Comparison of ENCODE assay signal across 8 cellular contexts in genomic region chr12:2051700-2052625, GRCh38. TPM values are rescaled to one million over a fixed set of nuclear protein-coding genes. Genes with fewer than 3 reads are reported as not detected.
DNase-seq lines count a peak whose midpoint lies in the region; ATAC-seq and TF ChIP-seq lines count a peak whose summit lies in the region.

No MANE protein-coding gene starts in this region.

- intact Hi-C loops in PC-9 (cut with micrococcal nuclease; ENCODE audit: unreplicated experiment), result no loop called here

- no peaks in the 10 kb centered on the region for H4K20me1 ChIP-seq in hepatocyte (ENCODE audit: insufficient read depth, poor library complexity, severe bottlenecking)
- H4K20me1 ChIP-seq in PC-9 (ENCODE audit: insufficient read depth), result no peaks in the 10 kb centered on the region

- ATAC-seq in stimulated activated naive CD8-positive, alpha-beta T cell treated with anti-CD3 and anti-CD28 coated beads, Interleukin-15, amount 100 ng/mL, for 72 hours, result no peak
- ATAC-seq in GM18873 (IDR thresholded peaks at IDR 0.05; ENCODE audit: low FRiP score, unreplicated experiment), result no peak
- ATAC-seq in GM21619 (IDR thresholded peaks at IDR 0.05; ENCODE audit: unreplicated experiment), result no peak

- H3K27ac Mint-ChIP-seq in stimulated activated naive CD8-positive, alpha-beta T cell treated with anti-CD3 and anti-CD28 coated beads, Interleukin-15, amount 100 ng/mL, for 72 hours, result no peak overlapping the region

- H3K79me2 ChIP-seq in hepatocyte, result peaks cover 12% of the 10 kb centered on the region
- no peaks in the 10 kb centered on the region for H3K79me2 ChIP-seq in PC-9 (ENCODE audit: low read depth)

- WGBS in hepatocyte (ENCODE audit: low lambda C conversion rate, missing lambda C conversion rate), result 14% methylated on average over 30 of the region's 54 CpGs

- H3K4me2 ChIP-seq in hepatocyte (peak overlapping the region; percentile 91), PC-9 (no peak overlapping the region)

- DNase-seq in NCI-H1417 (lab: John Stamatoyannopoulos, UW), result peak in 2 of 3 experiments; percentile 55 to 61
- no peak for DNase-seq in NCI-H1417 treated with DMSO at 0.1 percent for 48 hours (lab: John Stamatoyannopoulos, UW)
- peak; percentile 33 for DNase-seq in hepatocyte (ENCODE audit: low spot score)
- no peak for DNase-seq in stimulated activated naive CD8-positive, alpha-beta T cell treated with anti-CD3 and anti-CD28 coated beads, Interleukin-15, amount 100 ng/mL, for 72 hours
- DNase-seq in PC-9, result no peak

- H3K4me1 ChIP-seq in hepatocyte (ENCODE audit: insufficient read depth) (peaks cover 3% of the 10 kb centered on the region), PC-9 (replicated peaks; ENCODE audit: insufficient read depth) (no peaks in the 10 kb centered on the region)

- H2AFZ ChIP-seq in hepatocyte (peak overlapping the region; percentile 91), PC-9 (no peak overlapping the region)

- no peaks in the 10 kb centered on the region for H3K9me2 ChIP-seq in hepatocyte (replicated peaks; ENCODE audit: insufficient read depth)
- no peaks in the 10 kb centered on the region for H3K9me2 ChIP-seq in PC-9 (ENCODE audit: insufficient read depth)

- no peaks in the 10 kb centered on the region for H3K9me3 Mint-ChIP-seq in stimulated activated naive CD8-positive, alpha-beta T cell treated with anti-CD3 and anti-CD28 coated beads, Interleukin-15, amount 100 ng/mL, for 72 hours

- peak overlapping the region; percentile 78 for H3K27ac ChIP-seq in VCaP
- peak overlapping the region; percentile 82 for H3K27ac ChIP-seq in hepatocyte
- H3K27ac ChIP-seq in PC-9, result no peak overlapping the region

- H3K9me3 ChIP-seq in hepatocyte (ENCODE audit: low read depth) (no peaks in the 10 kb centered on the region), PC-9 (ENCODE audit: insufficient read depth, low read depth) (no peaks in the 10 kb centered on the region)

- peak overlapping the region; percentile 66 for H3K4me3 ChIP-seq in hepatocyte
- no peak overlapping the region for H3K4me3 ChIP-seq in PC-9

- H3K36me3 ChIP-seq in hepatocyte (replicated peaks; ENCODE audit: insufficient read depth, low read depth) (no peaks in the 10 kb centered on the region), PC-9 (ENCODE audit: low read depth) (no peaks in the 10 kb centered on the region)

- no peak for TF ChIP-seq CTCF in VCaP (conservative IDR thresholded peaks at IDR 0.05)
- peak; percentile 4 for TF ChIP-seq CTCF in hepatocyte (IDR thresholded peaks at IDR 0.05; ENCODE audit: poor library complexity)
- TF ChIP-seq CTCF in PC-9 (conservative IDR thresholded peaks at IDR 0.05), result no peak

- CTCF ChIA-PET in PC-9 (lab: Charles Lee), result no interaction called here

- POLR2A ChIA-PET in PC-9 (lab: Charles Lee; ENCODE audit: unreplicated experiment), result no interaction called here

- no peaks in the 10 kb centered on the region for H3F3A ChIP-seq in PC-9 (ENCODE audit: insufficient read depth, low read depth)

- peaks cover 24% of the 10 kb centered on the region for H3K27me3 ChIP-seq in hepatocyte
- peaks cover 61% of the 10 kb centered on the region for H3K27me3 ChIP-seq in PC-9 (ENCODE audit: insufficient read depth, low read depth)

- peaks cover 22% of the 10 kb centered on the region for H3K4me1 Mint-ChIP-seq in stimulated activated naive CD8-positive, alpha-beta T cell treated with anti-CD3 and anti-CD28 coated beads, Interleukin-15, amount 100 ng/mL, for 72 hours

- BruUV-seq in PC-9 (replicated peaks; lab: Mats Ljungman, UMichigan), result no TSS peak

- H3K4me3 Mint-ChIP-seq in stimulated activated naive CD8-positive, alpha-beta T cell treated with anti-CD3 and anti-CD28 coated beads, Interleukin-15, amount 100 ng/mL, for 72 hours, result peak overlapping the region; percentile 58 to 59

- H3K27me3 Mint-ChIP-seq in stimulated activated naive CD8-positive, alpha-beta T cell treated with anti-CD3 and anti-CD28 coated beads, Interleukin-15, amount 100 ng/mL, for 72 hours, result peaks cover 72% of the 10 kb centered on the region

RNA-seq across cellular contexts. Expression of gene CACNA1C, which starts 0.8 kb away (rescaled TPM):
- total RNA-seq in hepatocyte, result 3.8 and 4.0 TPM in 2 replicates
- polyA plus RNA-seq in hepatocyte, result 3.2 and 7.9 TPM in 2 replicates
- not detected in 2 replicates for total RNA-seq in PC-9 (2021)

RNA-seq across cellular contexts. Expression of gene DCP1B, which starts 47.7 kb away (rescaled TPM):
- total RNA-seq in hepatocyte, result 13.4 and 22.8 TPM in 2 replicates
- polyA plus RNA-seq in hepatocyte, result 16.7 and 20.9 TPM in 2 replicates
- 6.2 and 6.8 TPM in 2 replicates for total RNA-seq in PC-9 (2021)

Comparison
In these comparisons a context has a peak if more than half of its experiments do, and no peak if none do; other contexts are left out.
1. DNase-seq: peak in NCI-H1417 (2 of 3) and hepatocyte (single experiment); none in NCI-H1417 treated with DMSO at 0.1 percent for 48 hours (single experiment), stimulated activated naive CD8-positive, alpha-beta T cell treated with anti-CD3 and anti-CD28 coated beads, Interleukin-15, amount 100 ng/mL, for 72 hours (0 of 2) and PC-9 (0 of 2).